ENCODE assay signal across 17 cellular contexts in genomic region chr1:156467385-156467784, GRCh38.
"Had no signal": no experiment of that assay in that cellular context is flagged by ENCODE, and none has a peak within 500 bp of the region (broad histone marks: within the 10 kb centered on the region; RNA-seq: fewer than 3 reads in every experiment).

No MANE protein-coding gene starts in this region.

- H3K27me3 ChIP-seq: transverse colon had no signal

- H3K27ac Mint-ChIP-seq: dendritic cell treated with granulocyte-macrophage colony-stimulating factor and Interleukin-4, amounts not matched to agents 40 ng/mL and 50 ng/mL, for 4 days; endodermal cell; progenitor cell of endocrine pancreas; T-helper 1 cell treated with Interleukin-12 subunit alpha and Interleukin-12 subunit beta and Interleukin-4 antibody, amounts not matched to agents 30 μg/mL and 1 μg/mL, for 36 hours had no signal

- H3K4me3 ChIP-seq: mucosa of descending colon, SK-N-MC, transverse colon had no signal

- H3K4me3 Mint-ChIP-seq: activated CD8-positive, alpha-beta T cell treated with anti-CD3 and anti-CD28 coated beads, Interleukin-2, amount 10 ng/mL, durations not matched to agents 7 days and 5 days; dendritic cell treated with granulocyte-macrophage colony-stimulating factor and Interleukin-4, amounts not matched to agents 40 ng/mL and 50 ng/mL, for 4 days; endodermal cell; naive thymus-derived CD8-positive, alpha-beta T cell; T-helper 1 cell treated with Interleukin-12 subunit alpha and Interleukin-12 subunit beta and Interleukin-4 antibody, amounts not matched to agents 30 μg/mL and 1 μg/mL, for 36 hours had no signal

- H3K9me3 ChIP-seq: mucosa of descending colon, transverse colon had no signal

- H3K9me3 Mint-ChIP-seq: dendritic cell treated with granulocyte-macrophage colony-stimulating factor and Interleukin-4, amounts not matched to agents 40 ng/mL and 50 ng/mL, for 4 days; endodermal cell; naive thymus-derived CD8-positive, alpha-beta T cell; T-helper 1 cell treated with Interleukin-12 subunit alpha and Interleukin-12 subunit beta and Interleukin-4 antibody, amounts not matched to agents 30 μg/mL and 1 μg/mL, for 36 hours had no signal

- H3K27me3 Mint-ChIP-seq: dendritic cell treated with granulocyte-macrophage colony-stimulating factor and Interleukin-4, amounts not matched to agents 40 ng/mL and 50 ng/mL, for 4 days; naive thymus-derived CD8-positive, alpha-beta T cell; progenitor cell of endocrine pancreas had no signal

- DNase-seq: activated CD4-positive, alpha-beta T cell treated with anti-CD3 and anti-CD28 coated beads for 4 hours; activated CD8-positive, alpha-beta memory T cell treated with anti-CD3 and anti-CD28 coated beads, Interleukin-2, amount 50 U/mL, for 48 hours; activated CD8-positive, alpha-beta T cell treated with anti-CD3 and anti-CD28 coated beads, Interleukin-2, amount 10 ng/mL, durations not matched to agents 7 days and 5 days; activated naive CD4-positive, alpha-beta T cell treated with Interleukin-2 at 50 U/mL for 16 hours; central memory CD4-positive, alpha-beta T cell; endodermal cell; erythroblast; left colon; nucleus accumbens; stimulated activated CD4-positive, alpha-beta T cell treated with anti-CD3 and anti-CD28 coated beads, Interleukin-4, amount 100 ng/mL, for 24 hours; transverse colon had no signal

- ATAC-seq: activated CD8-positive, alpha-beta T cell treated with anti-CD3 and anti-CD28 coated beads, Interleukin-2, amount 10 ng/mL, durations not matched to agents 7 days and 5 days; left colon; mucosa of descending colon; naive thymus-derived CD8-positive, alpha-beta T cell had no signal

- H3K27ac ChIP-seq: SK-N-MC had no signal
